In genomic region chr1:201420608-201421002, GRCh38 we compare ENCODE assay signal across 2 cellular contexts.
TF ChIP-seq lines count a peak whose summit lies in the region.

No MANE protein-coding gene starts in this region.

TF ChIP-seq in H1, 55 proteins besides CTCF, POLR2A, EP300 and RAD21:
- TF ChIP-seq BRCA1 (IDR thresholded peaks at IDR 0.05; ENCODE audit: low read depth, low read length) (no peak), SUZ12 (IDR thresholded peaks at IDR 0.05; ENCODE audit: low read length) (no peak), RFX5 (IDR thresholded peaks at IDR 0.05; ENCODE audit: borderline replicate concordance, low read depth, low read length) (no peak), SP2 (IDR thresholded peaks at IDR 0.05; ENCODE audit: low read length) (no peak), GTF2F1 (IDR thresholded peaks at IDR 0.05; ENCODE audit: borderline replicate concordance, low read depth, low read length) (no peak), TCF12 (IDR thresholded peaks at IDR 0.05; ENCODE audit: low read depth, low read length) (no peak), CTBP2 (IDR thresholded peaks at IDR 0.05; ENCODE audit: borderline replicate concordance, insufficient read depth, insufficient read length, low read length) (no peak), SP1 (IDR thresholded peaks at IDR 0.05; ENCODE audit: low read depth, low read length) (no peak)
- TF ChIP-seq, protein P1, sequence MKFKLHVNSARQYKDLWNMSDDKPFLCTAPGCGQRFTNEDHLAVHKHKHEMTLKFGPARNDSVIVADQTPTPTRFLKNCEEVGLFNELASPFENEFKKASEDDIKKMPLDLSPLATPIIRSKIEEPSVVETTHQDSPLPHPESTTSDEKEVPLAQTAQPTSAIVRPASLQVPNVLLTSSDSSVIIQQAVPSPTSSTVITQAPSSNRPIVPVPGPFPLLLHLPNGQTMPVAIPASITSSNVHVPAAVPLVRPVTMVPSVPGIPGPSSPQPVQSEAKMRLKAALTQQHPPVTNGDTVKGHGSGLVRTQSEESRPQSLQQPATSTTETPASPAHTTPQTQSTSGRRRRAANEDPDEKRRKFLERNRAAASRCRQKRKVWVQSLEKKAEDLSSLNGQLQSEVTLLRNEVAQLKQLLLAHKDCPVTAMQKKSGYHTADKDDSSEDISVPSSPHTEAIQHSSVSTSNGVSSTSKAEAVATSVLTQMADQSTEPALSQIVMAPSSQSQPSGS (IDR thresholded peaks at IDR 0.05; ENCODE audit: low read length), result no peak

TF ChIP-seq in SK-N-SH, 30 proteins besides CTCF, POLR2A, EP300 and RAD21:
- TF ChIP-seq RCOR1 (IDR thresholded peaks at IDR 0.05; ENCODE audit: low read length) (no peak), TEAD4 (IDR thresholded peaks at IDR 0.05; ENCODE audit: borderline replicate concordance, insufficient read depth) (no peak), SIN3A (IDR thresholded peaks at IDR 0.05; ENCODE audit: borderline replicate concordance, low read depth, low read length) (no peak), PBX3 (IDR thresholded peaks at IDR 0.05) (no peak), RXRA (IDR thresholded peaks at IDR 0.05; ENCODE audit: borderline replicate concordance, low read depth) (no peak), SMC3 (IDR thresholded peaks at IDR 0.05; ENCODE audit: low read depth, low read length) (no peak), EZH2phosphoT487 (IDR thresholded peaks at IDR 0.05; ENCODE audit: borderline replicate concordance, low read depth) (no peak), NFIC (IDR thresholded peaks at IDR 0.05; ENCODE audit: borderline replicate concordance) (no peak)
- TF ChIP-seq, protein P2, sequence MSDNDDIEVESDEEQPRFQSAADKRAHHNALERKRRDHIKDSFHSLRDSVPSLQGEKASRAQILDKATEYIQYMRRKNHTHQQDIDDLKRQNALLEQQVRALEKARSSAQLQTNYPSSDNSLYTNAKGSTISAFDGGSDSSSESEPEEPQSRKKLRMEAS (IDR thresholded peaks at IDR 0.05; ENCODE audit: low read depth), result no peak
